Comparison of ENCODE assay signal across 24 cellular contexts in the genomic region with DNA sequence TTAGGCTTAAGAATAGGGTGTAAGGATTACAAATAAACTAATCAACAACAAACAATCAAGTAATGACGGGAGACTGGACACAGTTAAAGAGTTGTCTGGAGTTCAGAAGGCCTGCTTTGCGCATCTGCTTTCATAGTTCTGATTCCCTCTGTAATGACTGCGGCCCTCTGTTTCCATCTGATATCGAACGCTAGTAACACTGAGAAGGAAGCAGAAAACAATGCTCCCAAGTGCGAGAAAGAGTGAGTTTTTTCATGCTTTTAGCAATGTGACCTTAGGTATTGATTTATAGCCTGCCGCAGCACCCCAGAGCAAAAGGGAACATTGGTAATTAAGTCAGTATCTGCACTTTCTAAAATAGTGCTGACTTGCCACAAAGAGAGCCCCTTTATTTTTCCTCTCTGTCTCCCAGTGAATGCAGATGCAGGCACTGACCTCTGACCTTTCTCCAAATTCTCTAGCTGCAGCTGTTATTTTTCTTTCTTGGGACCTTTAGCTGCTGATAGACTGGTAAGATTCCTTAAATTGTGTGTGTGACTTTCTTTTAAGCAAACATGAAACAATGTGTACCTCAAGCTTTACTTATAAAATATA.
DNase-seq lines count a peak whose midpoint lies in the region; TF ChIP-seq lines count a peak whose summit lies in the region.
"Had no signal": no experiment of that assay in that cellular context is flagged by ENCODE, and none has a peak within 500 bp of the region (broad histone marks: within the 10 kb centered on the region; RNA-seq: fewer than 3 reads in every experiment).

No MANE protein-coding gene starts in this region.

- no peak overlapping the region for H3K9ac ChIP-seq in liver (ENCODE audit: low read depth in 1 of 2, low read length in 2 of 2)

- intact Hi-C loops in tibial artery (cut with DNase I; ENCODE audit: low total_unique reads) = no loop called here

- DNase-seq in KG1 (lab: John Stamatoyannopoulos, UW) (peak; percentile 13), choroid plexus epithelial cell (ENCODE audit: low read depth) (peak; percentile 7), retina (peak; percentile 18), tibial artery (no peak), NCI-H446 (lab: John Stamatoyannopoulos, UW) (no peak), LoVo (ENCODE audit: low spot score) (no peak), activated gamma-delta T cell treated with Interleukin-2 at 50 U/mL for 16 hours (no peak)
- DNase-seq: activated CD8-positive, alpha-beta T cell treated with anti-CD3 and anti-CD28 coated beads, Interleukin-2, amount 10 ng/mL, durations not matched to agents 7 days and 5 days; activated effector memory CD4-positive, alpha-beta T cell treated with Interleukin-2 at 50 U/mL for 16 hours; activated naive CD8-positive, alpha-beta T cell treated with anti-CD3 and anti-CD28 coated beads, Interleukin-2, amount 10 ng/mL, durations not matched to agents 7 days and 5 days; activated T-cell treated with anti-CD3 and anti-CD28 coated beads for 4 hours; effector CD4-positive, alpha-beta T cell; foreskin fibroblast; hippocampal formation; KBM-7; lower lobe of right lung; NCI-H146; NCI-H510A treated with DMSO at 0.1 percent for 48 hours; SHP77 treated with DMSO at 0.1 percent for 48 hours; stimulated activated CD4-positive, alpha-beta T cell treated with anti-CD3 and anti-CD28 coated beads, Interleukin-4, amount 100 ng/mL, for 4 hours; stimulated activated naive CD4-positive, alpha-beta T cell treated with Interleukin-2 at 50 U/mL for 16 hours; T-cell had no signal

- H3K27ac ChIP-seq in liver (ENCODE audit: low read depth in 1 of 2, low read length in 2 of 2) (no peak overlapping the region), tibial artery (no peak overlapping the region)
- H3K27ac ChIP-seq: lower lobe of right lung, thoracic aorta had no signal

- no peaks in the 10 kb centered on the region for H3K4me1 ChIP-seq in liver (ENCODE audit: control insufficient read depth in 4 of 4, insufficient read depth in 4 of 4, low read length in 3 of 4)
- no peaks in the 10 kb centered on the region for H3K4me1 ChIP-seq in tibial artery
- H3K4me1 ChIP-seq: lower lobe of right lung had no signal

- H3K4me3 ChIP-seq in choroid plexus epithelial cell (ENCODE audit: low read depth, low read length) (no peak overlapping the region), liver (ENCODE audit: low read depth in 1 of 3, low read length in 3 of 3) (no peak overlapping the region), tibial artery (no peak overlapping the region)
- H3K4me3 ChIP-seq: lower lobe of right lung, thoracic aorta had no signal

- WGBS in liver = 51% methylated on average over 7 of the region's 7 CpGs

- no peaks in the 10 kb centered on the region for H3K36me3 ChIP-seq in liver (ENCODE audit: control insufficient read depth in 4 of 4, insufficient read depth in 3 of 4, low read depth in 1 of 4, low read length in 3 of 4)
- H3K36me3 ChIP-seq in tibial artery = no peaks in the 10 kb centered on the region
- H3K36me3 ChIP-seq: lower lobe of right lung, thoracic aorta had no signal

- H3K9me3 ChIP-seq in liver (ENCODE audit: control insufficient read depth in 4 of 4, low read length in 3 of 4) = no peaks in the 10 kb centered on the region
- H3K9me3 ChIP-seq in tibial artery = no peaks in the 10 kb centered on the region
- H3K9me3 ChIP-seq: lower lobe of right lung, thoracic aorta had no signal

- TF ChIP-seq RAD21 in liver (IDR thresholded peaks at IDR 0.05) = no peak

- H3K27me3 ChIP-seq in liver (ENCODE audit: control insufficient read depth in 4 of 4, insufficient read depth in 4 of 4, low read length in 3 of 4) = no peaks in the 10 kb centered on the region
- H3K27me3 ChIP-seq in tibial artery = no peaks in the 10 kb centered on the region

- no peak for TF ChIP-seq CTCF in choroid plexus epithelial cell (conservative IDR thresholded peaks at IDR 0.05; ENCODE audit: low read depth, low read length)
- TF ChIP-seq CTCF in liver (IDR thresholded peaks at IDR 0.05; ENCODE audit: low read depth, low read length, missing input control) = no peak
- no peak for TF ChIP-seq CTCF in tibial artery (IDR thresholded peaks at IDR 0.05)

TF ChIP-seq in liver, 16 proteins besides CTCF, POLR2A, EP300 and RAD21:
- TF ChIP-seq JUND (IDR thresholded peaks at IDR 0.05) (no peak), NR2F2 (IDR thresholded peaks at IDR 0.05) (peak; percentile 61)

Comparison
In these comparisons a context has a peak if more than half of its experiments do, and no peak if none do; other contexts are left out.
1. DNase-seq: peak in KG1 (single experiment), choroid plexus epithelial cell (single experiment) and retina (single experiment); none in tibial artery (0 of 2), NCI-H446 (0 of 2), LoVo (single experiment) and activated gamma-delta T cell treated with Interleukin-2 at 50 U/mL for 16 hours (single experiment).